8 cellular contexts compared by ENCODE assay signal in the genomic region with DNA sequence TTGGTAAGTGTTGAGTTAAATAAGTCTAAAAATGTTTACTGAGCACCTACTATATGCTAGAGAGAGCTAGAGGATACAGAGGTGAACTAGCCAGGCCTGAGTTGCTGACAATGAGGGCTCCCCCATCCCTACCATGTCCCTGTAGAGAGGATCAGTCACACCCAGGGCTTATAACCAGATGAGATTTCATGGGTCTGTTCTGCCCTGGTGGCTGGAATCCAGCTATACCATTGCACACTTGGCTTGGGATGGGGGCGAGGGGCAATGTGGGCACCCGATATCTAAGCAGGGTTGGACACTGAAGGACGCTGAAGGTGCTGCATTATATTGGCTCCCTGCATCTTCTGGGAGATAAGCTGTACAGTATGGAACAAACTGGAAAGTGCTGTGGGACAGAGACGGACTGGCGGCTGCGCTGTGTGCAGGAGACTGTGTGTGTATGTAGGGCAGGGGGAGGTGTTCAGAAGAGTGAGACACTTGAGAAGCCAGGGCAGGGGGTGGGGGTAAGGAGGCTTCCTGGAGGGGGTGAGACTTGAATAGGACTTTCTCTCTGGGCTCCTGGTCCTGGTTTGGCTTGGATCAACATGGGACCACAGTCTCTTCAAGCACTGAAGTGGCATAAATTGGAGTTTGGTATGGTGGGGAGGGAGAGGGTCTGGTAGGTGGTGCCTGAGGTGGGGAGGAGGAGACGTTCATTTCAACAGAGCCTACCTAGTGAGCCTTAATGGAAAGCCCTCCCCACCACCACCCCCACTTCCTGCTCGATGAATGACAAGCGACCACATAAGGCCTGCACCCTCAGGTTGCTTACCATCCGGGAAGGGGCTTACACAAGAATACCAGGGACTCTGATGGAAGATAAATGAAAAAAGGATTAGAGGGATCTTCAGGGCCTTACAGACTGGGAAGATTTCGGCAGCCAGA. TPM values are rescaled to one million over a fixed set of nuclear protein-coding genes. Genes with fewer than 3 reads are reported as not detected.
DNase-seq lines count a peak whose midpoint lies in the region; ATAC-seq and TF ChIP-seq lines count a peak whose summit lies in the region.

No MANE protein-coding gene starts in this region.

- H3K4me3 ChIP-seq in fibroblast of villous mesenchyme (ENCODE audit: low read depth, low read length) = no peak overlapping the region
- H3K4me3 ChIP-seq in thymus (ENCODE audit: low read length) = peak overlapping the region; percentile 65

- peak; percentile 81 for DNase-seq in activated effector memory CD4-positive, alpha-beta T cell treated with anti-CD3 and anti-CD28 coated beads, Interleukin-2, amount 50 U/mL, for 16 hours
- DNase-seq in activated effector memory CD4-positive, alpha-beta T cell treated with Interleukin-2 at 50 U/mL for 16 hours = no peak
- peak; percentile 30 for DNase-seq in activated T-cell treated with anti-CD3 and anti-CD28 coated beads for 48 hours (ENCODE audit: low read depth)
- no peak for DNase-seq in fibroblast of villous mesenchyme (ENCODE audit: low read depth)
- DNase-seq in GM13977 (ENCODE audit: low spot score) = no peak

- 47% methylated on average over 11 of the region's 11 CpGs for WGBS in thymus

- H3K36me3 ChIP-seq in thymus (ENCODE audit: control insufficient read depth, insufficient read depth) = no peaks in the 10 kb centered on the region

- no peaks in the 10 kb centered on the region for H3K9me3 ChIP-seq in thymus (ENCODE audit: control insufficient read depth)

- peaks cover 44% of the 10 kb centered on the region for H3K4me1 ChIP-seq in thymus (ENCODE audit: control insufficient read depth, insufficient read depth, low read length)

- TF ChIP-seq CTCF in fibroblast of villous mesenchyme (IDR thresholded peaks at IDR 0.05; ENCODE audit: insufficient read depth, low read depth, low read length) (peak; percentile 45), GM13977 (IDR thresholded peaks at IDR 0.05; ENCODE audit: extremely low read depth, insufficient read depth, missing control alignments) (no peak)

- peak overlapping the region; percentile 68 for H3K27ac ChIP-seq in thymus (ENCODE audit: low read depth)

- ATAC-seq in esophagus mucosa (no peak), GM21786 (IDR thresholded peaks at IDR 0.05; ENCODE audit: unreplicated experiment) (no peak)

- in situ Hi-C loops in GM13977 (cut with MboI; ENCODE audit: low pct_unique_long_range_greater_than_20kb, low sequenced_read_pairs, unreplicated experiment) = no loop called here

- no peaks in the 10 kb centered on the region for H3K27me3 ChIP-seq in thymus (ENCODE audit: control insufficient read depth, insufficient read depth)

RNA-seq across cellular contexts. Expression of gene CD82, which starts 1.8 kb away (rescaled TPM):
- total RNA-seq in fibroblast of villous mesenchyme (28.3 and 38.4 TPM in 2 replicates), esophagus mucosa (292 TPM)
- polyA plus RNA-seq in thymus = 34.9 TPM

Comparison
In these comparisons a context has a peak if more than half of its experiments do, and no peak if none do; other contexts are left out.
1. DNase-seq: peak in activated effector memory CD4-positive, alpha-beta T cell treated with anti-CD3 and anti-CD28 coated beads, Interleukin-2, amount 50 U/mL, for 16 hours (single experiment) and activated T-cell treated with anti-CD3 and anti-CD28 coated beads for 48 hours (single experiment); none in activated effector memory CD4-positive, alpha-beta T cell treated with Interleukin-2 at 50 U/mL for 16 hours (single experiment), fibroblast of villous mesenchyme (single experiment) and GM13977 (single experiment).